7 cellular contexts compared by ENCODE assay signal in the genomic region with DNA sequence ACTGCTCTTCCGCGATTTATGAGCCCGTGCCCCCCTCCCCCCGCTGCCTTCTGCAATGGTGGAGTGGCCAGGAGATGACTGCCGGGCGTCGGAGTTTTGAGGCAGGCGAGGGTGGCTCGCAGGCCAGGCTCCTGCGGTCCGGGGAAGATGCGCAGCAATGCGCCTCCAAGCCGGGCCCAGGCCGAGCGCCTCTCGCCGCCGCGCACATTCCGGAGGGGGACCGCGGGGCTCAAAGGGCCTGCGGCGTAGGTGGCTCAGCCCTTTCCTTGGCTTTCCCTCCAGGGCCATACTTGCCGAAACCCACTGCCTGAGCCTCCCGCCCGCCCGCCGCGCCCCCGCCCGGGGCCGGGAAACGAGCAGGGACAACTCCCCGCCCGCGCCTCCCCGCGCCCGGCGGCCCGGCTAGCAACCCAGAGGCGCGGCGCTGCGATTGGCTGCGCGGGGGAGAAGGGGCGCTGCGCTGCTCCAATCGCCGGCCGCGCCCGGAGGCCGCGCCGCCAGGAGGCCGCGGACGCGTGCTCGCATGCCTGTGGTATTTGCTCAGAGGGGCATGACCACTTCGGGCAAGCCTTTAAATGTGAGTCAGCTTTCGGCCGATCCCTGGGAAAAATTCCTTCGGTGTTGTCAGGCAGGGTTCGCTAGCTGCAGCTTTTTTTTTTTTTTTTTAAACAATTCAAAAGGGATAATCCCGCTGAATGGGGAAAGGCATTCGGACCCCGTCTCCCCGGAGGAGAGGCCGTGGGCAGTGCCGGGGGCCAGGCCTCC.
DNase-seq lines count a peak whose midpoint lies in the region; ATAC-seq and TF ChIP-seq lines count a peak whose summit lies in the region.

No MANE protein-coding gene starts in this region.

- ATAC-seq in GM18511 (IDR thresholded peaks at IDR 0.05; ENCODE audit: unreplicated experiment) (peak; percentile 83), HG03354 (IDR thresholded peaks at IDR 0.05; ENCODE audit: poor library complexity, severe bottlenecking, unreplicated experiment) (peak; percentile 83), T-helper 17 cell (peak; percentile 97)

- H3K36me3 ChIP-seq in ascending aorta (no peaks in the 10 kb centered on the region), right atrium auricular region (no peaks in the 10 kb centered on the region), prostate gland (no peaks in the 10 kb centered on the region)

- peak; percentile 54 for TF ChIP-seq POLR2A in prostate gland (IDR thresholded peaks at IDR 0.05)

- peak in 1 of 3 experiments; percentile 6 for TF ChIP-seq CTCF in ascending aorta (IDR thresholded peaks at IDR 0.05)
- no peak for TF ChIP-seq CTCF in right atrium auricular region (IDR thresholded peaks at IDR 0.05)
- peak in 2 of 4 experiments; percentile 9 to 42 for TF ChIP-seq CTCF in prostate gland (IDR thresholded peaks at IDR 0.05)
- peak; percentile 15 for TF ChIP-seq CTCF in type B pancreatic cell (conservative IDR thresholded peaks at IDR 0.05)

- H3K4me3 Mint-ChIP-seq in T-helper 17 cell, result peak overlapping the region; percentile 85
- peak overlapping the region; percentile 73 for H3K4me3 Mint-ChIP-seq in type B pancreatic cell

- H3K9me3 Mint-ChIP-seq in type B pancreatic cell, result no peaks in the 10 kb centered on the region

- under 1% methylated on average over 60 of the region's 75 CpGs for WGBS in prostate gland

- DNase-seq in T-helper 17 cell (peak; percentile 63 to 65 (median 64)), ascending aorta (ENCODE audit: low spot score in 2 of 2) (peak; percentile 81 to 97), right atrium auricular region (ENCODE audit: low spot score) (peak; percentile 94), prostate gland (ENCODE audit: low spot score) (peak; percentile 90), type B pancreatic cell (ENCODE audit: extremely low spot score, unreplicated experiment) (peak; percentile 94)

- peaks cover 2% of the 10 kb centered on the region for H3K36me3 Mint-ChIP-seq in T-helper 17 cell (ENCODE audit: low read depth)
- peaks cover 5% of the 10 kb centered on the region for H3K36me3 Mint-ChIP-seq in type B pancreatic cell

- H3K4me3 ChIP-seq in ascending aorta, result peak overlapping the region; percentile 51 to 77
- H3K4me3 ChIP-seq in right atrium auricular region, result peak overlapping the region; percentile 37 to 60
- peak overlapping the region; percentile 34 to 41 for H3K4me3 ChIP-seq in prostate gland

- intact Hi-C loops in ascending aorta (cut with DNase I) (loop anchor here (1.0 to 5.0 kb wide), 4 partner anchors 158 to 506 kb away; a partner anchor contains a TSS), prostate gland (cut with DNase I) (loop anchor here (5.0 kb wide), 1 partner anchor 246 kb away; no protein-coding TSS in a partner anchor)

- H3K27me3 Mint-ChIP-seq in T-helper 17 cell, result no peaks in the 10 kb centered on the region
- peaks cover 23% of the 10 kb centered on the region for H3K27me3 Mint-ChIP-seq in type B pancreatic cell

- H3K27ac Mint-ChIP-seq in T-helper 17 cell (peak overlapping the region; percentile 37), type B pancreatic cell (peak overlapping the region; percentile 90)

- H3K27me3 ChIP-seq in ascending aorta, result no peaks in the 10 kb centered on the region
- H3K27me3 ChIP-seq in right atrium auricular region, result no peaks in the 10 kb centered on the region
- no peaks in the 10 kb centered on the region for H3K27me3 ChIP-seq in prostate gland (replicated peaks; ENCODE audit: insufficient read depth)

- H3K27ac ChIP-seq in ascending aorta (peak overlapping the region; percentile 87 to 90), right atrium auricular region (peak overlapping the region; percentile 60 to 85), prostate gland (peak overlapping the region; percentile 74 to 81)

- peaks cover 29% of the 10 kb centered on the region for H3K4me1 Mint-ChIP-seq in T-helper 17 cell
- peaks cover 20% of the 10 kb centered on the region for H3K4me1 Mint-ChIP-seq in type B pancreatic cell (ENCODE audit: unreplicated experiment)

- no peaks in the 10 kb centered on the region for H3K9me3 ChIP-seq in T-helper 17 cell (ENCODE audit: control insufficient read depth, low read length, poor library complexity, severe bottlenecking)
- H3K9me3 ChIP-seq in ascending aorta, result no peaks in the 10 kb centered on the region
- no peaks in the 10 kb centered on the region for H3K9me3 ChIP-seq in right atrium auricular region
- no peaks in the 10 kb centered on the region for H3K9me3 ChIP-seq in prostate gland

- peaks cover 5 to 6% of the 10 kb centered on the region in 2 donors for H3K4me1 ChIP-seq in ascending aorta
- H3K4me1 ChIP-seq in right atrium auricular region, result peaks cover 0 to 13% of the 10 kb centered on the region in 2 donors
- no peaks in the 10 kb centered on the region for H3K4me1 ChIP-seq in prostate gland (replicated peaks)

Comparison
In these comparisons a context has a peak if more than half of its experiments do, and no peak if none do; other contexts are left out.
1. Peak in every context shown above with its lines: DNase-seq, ATAC-seq, H3K4me3 ChIP-seq and H3K27ac ChIP-seq.